32 cellular contexts compared by ENCODE assay signal in the genomic region with DNA sequence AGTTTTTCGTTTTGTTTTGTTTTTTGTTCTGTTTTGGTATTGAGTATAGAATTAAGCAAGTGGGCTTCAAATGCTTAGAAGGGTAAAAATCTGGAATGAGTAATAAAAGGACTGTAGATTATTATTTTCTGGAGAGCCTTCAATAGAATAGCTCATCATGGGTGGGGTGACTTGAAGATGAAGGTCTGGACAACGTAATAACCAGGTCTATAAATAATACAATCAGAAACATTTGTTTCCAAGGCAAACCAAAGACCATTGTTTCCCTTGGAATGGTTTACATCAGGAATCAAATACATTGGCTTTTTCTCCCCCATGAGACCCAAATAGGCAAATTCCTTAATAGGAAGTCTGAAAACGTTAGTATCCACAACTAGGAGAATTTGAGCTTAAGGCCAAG.
"Had no signal": no experiment of that assay in that cellular context is flagged by ENCODE, and none has a peak within 500 bp of the region (broad histone marks: within the 10 kb centered on the region; RNA-seq: fewer than 3 reads in every experiment).

No MANE protein-coding gene starts in this region.

- H3K27ac Mint-ChIP-seq: activated B cell treated with CpG ODN at 0.5 μM for 24 hours; activated CD4-positive, alpha-beta memory T cell treated with anti-CD3 and anti-CD28 coated beads, Interleukin-2, amount 10 ng/mL, durations not matched to agents 7 days and 5 days; activated CD4-positive, alpha-beta T cell treated with anti-CD3 and anti-CD28 coated beads, Interleukin-2, amount 10 ng/mL, durations not matched to agents 24 days and 14 days; activated CD8-positive, alpha-beta memory T cell treated with anti-CD3 and anti-CD28 coated beads, Interleukin-2, amount 10 ng/mL, durations not matched to agents 7 days and 5 days; activated CD8-positive, alpha-beta T cell treated with anti-CD3 and anti-CD28 coated beads, Interleukin-2, amount 10 ng/mL, durations not matched to agents 7 days and 5 days; activated naive CD4-positive, alpha-beta T cell treated with anti-CD3 and anti-CD28 coated beads for 36 hours; activated naive CD4-positive, alpha-beta T cell treated with anti-CD3 and anti-CD28 coated beads, Interleukin-2, amount 50 U/mL, for 72 hours; activated naive CD8-positive, alpha-beta T cell treated with anti-CD3 and anti-CD28 coated beads for 36 hours; activated T-cell treated with anti-CD3 and anti-CD28 coated beads, Interleukin-2, amount 50 U/mL, for 24 hours; T-helper 1 cell treated with Interleukin-12 subunit alpha and Interleukin-12 subunit beta and Interleukin-4 antibody, amounts not matched to agents 30 μg/mL and 1 μg/mL, for 36 hours; T-helper 2 cell treated with Interferon-gamma antibody and Interleukin-4, amounts not matched to agents 5 μg/mL and 100 μg/mL, for 36 hours had no signal

- H3K27me3 ChIP-seq: body of pancreas, brain microvascular endothelial cell had no signal

- H3K9me3 ChIP-seq: adrenal gland, body of pancreas, breast epithelium had no signal

- H3K36me3 Mint-ChIP-seq: activated CD8-positive, alpha-beta memory T cell treated with anti-CD3 and anti-CD28 coated beads, Interleukin-2, amount 10 ng/mL, durations not matched to agents 7 days and 5 days; activated naive CD4-positive, alpha-beta T cell treated with anti-CD3 and anti-CD28 coated beads, Interleukin-2, amount 50 U/mL, for 72 hours; activated naive CD8-positive, alpha-beta T cell treated with anti-CD3 and anti-CD28 coated beads for 36 hours had no signal

- H3K27ac ChIP-seq: adrenal gland, body of pancreas, brain microvascular endothelial cell, breast epithelium, VCaP had no signal

- H3K4me1 ChIP-seq: adrenal gland, body of pancreas, breast epithelium had no signal

- H3K36me3 ChIP-seq: adrenal gland, brain microvascular endothelial cell, breast epithelium had no signal

- ATAC-seq: activated CD8-positive, alpha-beta memory T cell treated with anti-CD3 and anti-CD28 coated beads, Interleukin-2, amount 10 ng/mL, durations not matched to agents 7 days and 5 days; activated CD8-positive, alpha-beta T cell treated with anti-CD3 and anti-CD28 coated beads, Interleukin-2, amount 10 ng/mL, durations not matched to agents 7 days and 5 days; activated naive CD4-positive, alpha-beta T cell treated with anti-CD3 and anti-CD28 coated beads, Interleukin-2, amount 50 U/mL, for 72 hours; body of pancreas had no signal

- H3K4me3 ChIP-seq: adrenal gland, body of pancreas, breast epithelium had no signal

- DNase-seq: activated B cell treated with CpG ODN at 0.5 μM for 24 hours; activated CD4-positive, alpha-beta memory T cell treated with anti-CD3 and anti-CD28 coated beads, Interleukin-2, amount 10 ng/mL, durations not matched to agents 7 days and 5 days; activated CD4-positive, alpha-beta T cell treated with anti-CD3 and anti-CD28 coated beads for 4 hours; activated CD4-positive, alpha-beta T cell treated with anti-CD3 and anti-CD28 coated beads, Interleukin-2, amount 10 ng/mL, durations not matched to agents 24 days and 14 days; activated CD4-positive, alpha-beta T cell treated with anti-CD3 and anti-CD28 coated beads, Interleukin-2, amount 50 U/mL, for 48 hours; activated CD4-positive, CD25-positive, alpha-beta regulatory T cell treated with anti-CD3 and anti-CD28 coated beads, Interleukin-2, amount 50 U/mL, for 72 hours; activated CD8-positive, alpha-beta memory T cell treated with anti-CD3 and anti-CD28 coated beads for 24 hours; activated CD8-positive, alpha-beta memory T cell treated with anti-CD3 and anti-CD28 coated beads, Interleukin-2, amount 10 ng/mL, durations not matched to agents 7 days and 5 days; activated CD8-positive, alpha-beta memory T cell treated with anti-CD3 and anti-CD28 coated beads, Interleukin-2, amount 50 U/mL, for 48 hours; activated CD8-positive, alpha-beta T cell treated with anti-CD3 and anti-CD28 coated beads, Interleukin-2, amount 10 ng/mL, durations not matched to agents 7 days and 5 days; activated effector memory CD4-positive, alpha-beta T cell treated with anti-CD3 and anti-CD28 coated beads, Interleukin-2, amount 50 U/mL, for 16 hours; activated gamma-delta T cell treated with Interleukin-2 at 50 U/mL for 16 hours; activated naive CD4-positive, alpha-beta T cell; activated naive CD4-positive, alpha-beta T cell treated with anti-CD3 and anti-CD28 coated beads for 36 hours; activated naive CD4-positive, alpha-beta T cell treated with anti-CD3 and anti-CD28 coated beads, Interleukin-2, amount 50 U/mL, for 16 hours; activated naive CD8-positive, alpha-beta T cell treated with anti-CD3 and anti-CD28 coated beads for 36 hours; activated T-cell treated with anti-CD3 and anti-CD28 coated beads, Interleukin-2, amount 50 U/mL, for 24 hours; activated T-cell treated with anti-CD3 and anti-CD28 coated beads, Interleukin-2, amount 50 U/mL, for 48 hours; adrenal gland; amniotic stem cell; aorta; body of pancreas; brain microvascular endothelial cell; central memory CD4-positive, alpha-beta T cell; T-helper 1 cell; T-helper 2 cell; T-helper 9 cell had no signal

- H3K9me3 Mint-ChIP-seq: activated B cell treated with CpG ODN at 0.5 μM for 24 hours; activated CD4-positive, alpha-beta memory T cell treated with anti-CD3 and anti-CD28 coated beads, Interleukin-2, amount 10 ng/mL, durations not matched to agents 7 days and 5 days; activated CD4-positive, alpha-beta T cell treated with anti-CD3 and anti-CD28 coated beads, Interleukin-2, amount 10 ng/mL, durations not matched to agents 24 days and 14 days; activated naive CD4-positive, alpha-beta T cell treated with anti-CD3 and anti-CD28 coated beads for 36 hours; activated naive CD4-positive, alpha-beta T cell treated with anti-CD3 and anti-CD28 coated beads, Interleukin-2, amount 50 U/mL, for 72 hours; activated naive CD8-positive, alpha-beta T cell treated with anti-CD3 and anti-CD28 coated beads for 36 hours; activated T-cell treated with anti-CD3 and anti-CD28 coated beads, Interleukin-2, amount 50 U/mL, for 24 hours; T-helper 1 cell treated with Interleukin-12 subunit alpha and Interleukin-12 subunit beta and Interleukin-4 antibody, amounts not matched to agents 30 μg/mL and 1 μg/mL, for 36 hours; T-helper 2 cell treated with Interferon-gamma antibody and Interleukin-4, amounts not matched to agents 5 μg/mL and 100 μg/mL, for 36 hours had no signal

- H3K27me3 Mint-ChIP-seq: activated B cell treated with CpG ODN at 0.5 μM for 24 hours; activated CD4-positive, alpha-beta memory T cell treated with anti-CD3 and anti-CD28 coated beads, Interleukin-2, amount 10 ng/mL, durations not matched to agents 7 days and 5 days; activated CD4-positive, alpha-beta T cell treated with anti-CD3 and anti-CD28 coated beads, Interleukin-2, amount 10 ng/mL, durations not matched to agents 24 days and 14 days; activated CD8-positive, alpha-beta memory T cell treated with anti-CD3 and anti-CD28 coated beads, Interleukin-2, amount 10 ng/mL, durations not matched to agents 7 days and 5 days; activated naive CD8-positive, alpha-beta T cell treated with anti-CD3 and anti-CD28 coated beads for 36 hours; activated T-cell treated with anti-CD3 and anti-CD28 coated beads, Interleukin-2, amount 50 U/mL, for 24 hours had no signal

- H3K4me1 Mint-ChIP-seq: activated B cell treated with CpG ODN at 0.5 μM for 24 hours; activated CD4-positive, alpha-beta memory T cell treated with anti-CD3 and anti-CD28 coated beads, Interleukin-2, amount 10 ng/mL, durations not matched to agents 7 days and 5 days; activated CD4-positive, alpha-beta T cell treated with anti-CD3 and anti-CD28 coated beads, Interleukin-2, amount 10 ng/mL, durations not matched to agents 24 days and 14 days; activated CD8-positive, alpha-beta memory T cell treated with anti-CD3 and anti-CD28 coated beads, Interleukin-2, amount 10 ng/mL, durations not matched to agents 7 days and 5 days; activated naive CD8-positive, alpha-beta T cell treated with anti-CD3 and anti-CD28 coated beads for 36 hours had no signal

- H3K4me3 Mint-ChIP-seq: activated B cell treated with CpG ODN at 0.5 μM for 24 hours; activated CD4-positive, alpha-beta memory T cell treated with anti-CD3 and anti-CD28 coated beads, Interleukin-2, amount 10 ng/mL, durations not matched to agents 7 days and 5 days; activated CD4-positive, alpha-beta T cell treated with anti-CD3 and anti-CD28 coated beads, Interleukin-2, amount 10 ng/mL, durations not matched to agents 24 days and 14 days; activated CD8-positive, alpha-beta memory T cell treated with anti-CD3 and anti-CD28 coated beads, Interleukin-2, amount 10 ng/mL, durations not matched to agents 7 days and 5 days; activated CD8-positive, alpha-beta T cell treated with anti-CD3 and anti-CD28 coated beads, Interleukin-2, amount 10 ng/mL, durations not matched to agents 7 days and 5 days; activated naive CD4-positive, alpha-beta T cell treated with anti-CD3 and anti-CD28 coated beads for 36 hours; activated naive CD8-positive, alpha-beta T cell treated with anti-CD3 and anti-CD28 coated beads for 36 hours; activated T-cell treated with anti-CD3 and anti-CD28 coated beads, Interleukin-2, amount 50 U/mL, for 24 hours; T-helper 1 cell treated with Interleukin-12 subunit alpha and Interleukin-12 subunit beta and Interleukin-4 antibody, amounts not matched to agents 30 μg/mL and 1 μg/mL, for 36 hours; T-helper 2 cell treated with Interferon-gamma antibody and Interleukin-4, amounts not matched to agents 5 μg/mL and 100 μg/mL, for 36 hours had no signal
